Comparison of ENCODE assay signal across 21 cellular contexts in genomic region chr11:91041626-91042025, GRCh38.
DNase-seq lines count a peak whose midpoint lies in the region; ATAC-seq and TF ChIP-seq lines count a peak whose summit lies in the region.
"Had no signal": no experiment of that assay in that cellular context is flagged by ENCODE, and none has a peak within 500 bp of the region (broad histone marks: within the 10 kb centered on the region; RNA-seq: fewer than 3 reads in every experiment).

No MANE protein-coding gene starts in this region.

- DNase-seq in adrenal gland, result no peak
- DNase-seq in retina, result no peak
- DNase-seq: activated naive CD4-positive, alpha-beta T cell treated with Interleukin-2 at 50 U/mL for 16 hours; activated T-cell treated with anti-CD3 and anti-CD28 coated beads, Interleukin-2, amount 50 U/mL, for 24 hours; effector CD4-positive, alpha-beta T cell; gastrocnemius medialis; islet precursor cell; MG63; mucosa of descending colon; NCI-H146; NCI-H524 treated with DMSO at 0.1 percent for 48 hours; SHP77 treated with DMSO at 0.1 percent for 48 hours; substantia nigra; T-cell had no signal

- H2AFZ ChIP-seq in neural cell (ENCODE audit: low read depth, low read length), result no peak overlapping the region
- H2AFZ ChIP-seq: GM23338 had no signal

- H3K9ac ChIP-seq in neural cell (ENCODE audit: low read length), result no peak overlapping the region

- peak; percentile 67 for TF ChIP-seq RAD21 in neural cell (conservative IDR thresholded peaks at IDR 0.05)

- intact Hi-C loops in adrenal gland (cut with DNase I), result no loop called here

- no peak overlapping the region for H3K4me3 ChIP-seq in adrenal gland
- no peak overlapping the region for H3K4me3 ChIP-seq in neural cell (ENCODE audit: low read length)
- H3K4me3 ChIP-seq: gastrocnemius medialis, GM23338, MG63, mucosa of descending colon had no signal

- no peak for TF ChIP-seq POLR2A in adrenal gland (IDR thresholded peaks at IDR 0.05)

- no peaks in the 10 kb centered on the region for H3K9me2 ChIP-seq in neural cell (ENCODE audit: insufficient read depth, low read length)

- no peaks in the 10 kb centered on the region for H3K79me2 ChIP-seq in neural cell (replicated peaks; ENCODE audit: insufficient read depth, low read length)

- no peaks in the 10 kb centered on the region for H4K20me1 ChIP-seq in neural cell (ENCODE audit: insufficient read depth)

- ATAC-seq in GM21367 (IDR thresholded peaks at IDR 0.05; ENCODE audit: unreplicated experiment), result no peak
- no peak for ATAC-seq in GM19035 (IDR thresholded peaks at IDR 0.05; ENCODE audit: unreplicated experiment)
- ATAC-seq: gastrocnemius medialis, GM23338, HepG2, mucosa of descending colon, T-cell had no signal

- no peak overlapping the region for H3K4me2 ChIP-seq in neural cell (ENCODE audit: low read length)
- H3K4me2 ChIP-seq: GM23338 had no signal

- no peak for TF ChIP-seq EP300 in neural cell (conservative IDR thresholded peaks at IDR 0.05; ENCODE audit: poor library complexity, severe bottlenecking)

- H3K4me1 ChIP-seq in adrenal gland (replicated peaks in 1 of 2), result no peaks in the 10 kb centered on the region
- H3K4me1 ChIP-seq: gastrocnemius medialis had no signal

- H3F3A ChIP-seq in neural cell (ENCODE audit: insufficient read depth, low read length, poor library complexity, severe bottlenecking), result no peaks in the 10 kb centered on the region

- H3K27me3 ChIP-seq in adrenal gland, result no peaks in the 10 kb centered on the region
- H3K27me3 ChIP-seq in neural cell (ENCODE audit: insufficient read depth, low read depth, low read length), result no peaks in the 10 kb centered on the region
- H3K27me3 ChIP-seq: gastrocnemius medialis, MG63 had no signal

- H3K9me3 ChIP-seq in adrenal gland (replicated peaks in 1 of 3) (no peaks in the 10 kb centered on the region), neural cell (ENCODE audit: low read length) (no peaks in the 10 kb centered on the region)
- H3K9me3 ChIP-seq: gastrocnemius medialis, MG63 had no signal

- TF ChIP-seq CTCF in C4-2B (conservative IDR thresholded peaks at IDR 0.05), result 0 out of 2 replicates have a peak, but pooled peaks have one; percentile 10
- TF ChIP-seq CTCF in LNCAP (IDR thresholded peaks at IDR 0.05), result peak; percentile 35
- peak in 5 of 6 experiments; percentile 9 to 46 (median 35) for TF ChIP-seq CTCF in adrenal gland (IDR thresholded peaks at IDR 0.05)
- peak; percentile 64 for TF ChIP-seq CTCF in neural cell (IDR thresholded peaks at IDR 0.05; ENCODE audit: poor library complexity, severe bottlenecking)

- H3K27ac ChIP-seq in C4-2B (no peak overlapping the region), adrenal gland (no peak overlapping the region), neural cell (ENCODE audit: low read length) (no peak overlapping the region)
- H3K27ac ChIP-seq: gastrocnemius medialis had no signal

- H3K36me3 ChIP-seq in adrenal gland (replicated peaks in 1 of 2) (no peaks in the 10 kb centered on the region), neural cell (ENCODE audit: insufficient read depth, low read length) (no peaks in the 10 kb centered on the region)
- H3K36me3 ChIP-seq: gastrocnemius medialis, MG63 had no signal

TF ChIP-seq in neural cell, 6 proteins besides CTCF, POLR2A, EP300 and RAD21:
- no peak for TF ChIP-seq MXI1 (conservative IDR thresholded peaks at IDR 0.05; ENCODE audit: poor library complexity, severe bottlenecking)
- TF ChIP-seq, protein P1, sequence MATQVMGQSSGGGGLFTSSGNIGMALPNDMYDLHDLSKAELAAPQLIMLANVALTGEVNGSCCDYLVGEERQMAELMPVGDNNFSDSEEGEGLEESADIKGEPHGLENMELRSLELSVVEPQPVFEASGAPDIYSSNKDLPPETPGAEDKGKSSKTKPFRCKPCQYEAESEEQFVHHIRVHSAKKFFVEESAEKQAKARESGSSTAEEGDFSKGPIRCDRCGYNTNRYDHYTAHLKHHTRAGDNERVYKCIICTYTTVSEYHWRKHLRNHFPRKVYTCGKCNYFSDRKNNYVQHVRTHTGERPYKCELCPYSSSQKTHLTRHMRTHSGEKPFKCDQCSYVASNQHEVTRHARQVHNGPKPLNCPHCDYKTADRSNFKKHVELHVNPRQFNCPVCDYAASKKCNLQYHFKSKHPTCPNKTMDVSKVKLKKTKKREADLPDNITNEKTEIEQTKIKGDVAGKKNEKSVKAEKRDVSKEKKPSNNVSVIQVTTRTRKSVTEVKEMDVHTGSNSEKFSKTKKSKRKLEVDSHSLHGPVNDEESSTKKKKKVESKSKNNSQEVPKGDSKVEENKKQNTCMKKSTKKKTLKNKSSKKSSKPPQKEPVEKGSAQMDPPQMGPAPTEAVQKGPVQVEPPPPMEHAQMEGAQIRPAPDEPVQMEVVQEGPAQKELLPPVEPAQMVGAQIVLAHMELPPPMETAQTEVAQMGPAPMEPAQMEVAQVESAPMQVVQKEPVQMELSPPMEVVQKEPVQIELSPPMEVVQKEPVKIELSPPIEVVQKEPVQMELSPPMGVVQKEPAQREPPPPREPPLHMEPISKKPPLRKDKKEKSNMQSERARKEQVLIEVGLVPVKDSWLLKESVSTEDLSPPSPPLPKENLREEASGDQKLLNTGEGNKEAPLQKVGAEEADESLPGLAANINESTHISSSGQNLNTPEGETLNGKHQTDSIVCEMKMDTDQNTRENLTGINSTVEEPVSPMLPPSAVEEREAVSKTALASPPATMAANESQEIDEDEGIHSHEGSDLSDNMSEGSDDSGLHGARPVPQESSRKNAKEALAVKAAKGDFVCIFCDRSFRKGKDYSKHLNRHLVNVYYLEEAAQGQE (IDR thresholded peaks at IDR 0.05; ENCODE audit: borderline replicate concordance), result no peak
- peak; percentile 71 for TF ChIP-seq SMC3 (conservative IDR thresholded peaks at IDR 0.05; ENCODE audit: poor library complexity)
- TF ChIP-seq POLR2AphosphoS5 (IDR thresholded peaks at IDR 0.05), result no peak
- TF ChIP-seq EZH2 (IDR thresholded peaks at IDR 0.05; ENCODE audit: borderline replicate concordance, insufficient read depth, low read length, poor library complexity, severe bottlenecking), result no peak
- no peak for TF ChIP-seq TAF1 (IDR thresholded peaks at IDR 0.05; ENCODE audit: low read depth)

Comparison
In these comparisons a context has a peak if more than half of its experiments do, and no peak if none do; other contexts are left out.
1. CTCF ChIP-seq: peak in every context shown above with its lines; median percentile 64 in neural cell; 35 in LNCAP; 35 in adrenal gland; 10 in C4-2B.